ENCODE assay signal across 28 cellular contexts in genomic region chr10:114565066-114565465, GRCh38.
DNase-seq lines count a peak whose midpoint lies in the region; ATAC-seq and TF ChIP-seq lines count a peak whose summit lies in the region.
"Had no signal": no experiment of that assay in that cellular context is flagged by ENCODE, and none has a peak within 500 bp of the region (broad histone marks: within the 10 kb centered on the region; RNA-seq: fewer than 3 reads in every experiment).

No MANE protein-coding gene starts in this region.

- H3K4me1 ChIP-seq in IMR-90 (ENCODE audit: control insufficient read depth, insufficient read depth, low read length): no peaks in the 10 kb centered on the region
- no peaks in the 10 kb centered on the region for H3K4me1 ChIP-seq in OCI-LY7 (ENCODE audit: insufficient read depth, low read length, poor library complexity, severe bottlenecking)
- H3K4me1 ChIP-seq: Caco-2, HAP-1, lower lobe of right lung, spleen, upper lobe of left lung had no signal

- no peak overlapping the region for H4K8ac ChIP-seq in IMR-90 (ENCODE audit: low read depth in 2 of 2, low read length in 2 of 2)

- no peaks in the 10 kb centered on the region for H3K9me1 ChIP-seq in IMR-90 (ENCODE audit: insufficient read depth, low read length)

- no peaks in the 10 kb centered on the region for H3K79me2 ChIP-seq in OCI-LY7 (ENCODE audit: insufficient read depth, low read depth, low read length)
- H3K79me2 ChIP-seq: parathyroid adenoma had no signal

- no peak overlapping the region for H3K9ac ChIP-seq in IMR-90 (ENCODE audit: low read depth, low read length)
- H3K9ac ChIP-seq: parathyroid adenoma had no signal

- H4K20me1 ChIP-seq in IMR-90 (ENCODE audit: insufficient read depth, low read length) (no peaks in the 10 kb centered on the region), OCI-LY7 (ENCODE audit: insufficient read depth, low read length) (no peaks in the 10 kb centered on the region)

- BruUV-seq in IMR-90 (replicated peaks; lab: Mats Ljungman, UMichigan) (no TSS peak), OCI-LY7 (replicated peaks; lab: Mats Ljungman, UMichigan) (no TSS peak)

- H2AK5ac ChIP-seq in IMR-90 (ENCODE audit: low read depth, low read length): no peak overlapping the region

- H3K18ac ChIP-seq in IMR-90 (ENCODE audit: low read depth, low read length): no peak overlapping the region

- no peak overlapping the region for H3K23ac ChIP-seq in IMR-90 (ENCODE audit: low read depth, low read length)

- no peaks in the 10 kb centered on the region for H3K27me3 ChIP-seq in IMR-90 (ENCODE audit: control insufficient read depth, insufficient read depth, low read length)
- H3K27me3 ChIP-seq in brain microvascular endothelial cell (replicated peaks): no peaks in the 10 kb centered on the region
- H3K27me3 ChIP-seq: right atrium auricular region, spleen, upper lobe of left lung had no signal

- no peak overlapping the region for H2BK15ac ChIP-seq in IMR-90 (ENCODE audit: low read depth, low read length)

- in situ Hi-C loops in IMR-90 (cut with MboI; ENCODE audit: low sequenced_read_pairs): no loop called here
- in situ Hi-C loops in brain microvascular endothelial cell (cut with HindIII; ENCODE audit: low pct_ligation_motif_present, low sequenced_read_pairs): no loop called here

- H3K4me2 ChIP-seq in IMR-90 (ENCODE audit: low read depth, low read length) (no peak overlapping the region), OCI-LY7 (ENCODE audit: low read length) (no peak overlapping the region)

- no peaks in the 10 kb centered on the region for H3K79me1 ChIP-seq in IMR-90 (ENCODE audit: low read depth in 1 of 2, low read length in 2 of 2)

- no peak overlapping the region for H3K4ac ChIP-seq in IMR-90 (ENCODE audit: low read depth, low read length)

- no peak overlapping the region for H4K91ac ChIP-seq in IMR-90 (ENCODE audit: insufficient read depth, low read depth, low read length)

- DNase-seq in EH (ENCODE audit: low read depth): peak; percentile 64
- peak; percentile 77 for DNase-seq in IMR-90
- DNase-seq in brain microvascular endothelial cell: peak; percentile 43
- peak; percentile 51 for DNase-seq in myocyte (ENCODE audit: low read depth)
- DNase-seq in T1000 (lab: John Stamatoyannopoulos, UW): no peak
- DNase-seq in OCI-LY7 (ENCODE audit: low spot score): no peak
- DNase-seq: activated CD4-positive, alpha-beta T cell treated with anti-CD3 and anti-CD28 coated beads, Interleukin-2, amount 10 ng/mL, durations not matched to agents 24 days and 14 days; activated effector memory CD4-positive, alpha-beta T cell treated with anti-CD3 and anti-CD28 coated beads, Interleukin-2, amount 50 U/mL, for 16 hours; activated naive CD8-positive, alpha-beta T cell treated with anti-CD3 and anti-CD28 coated beads, Interleukin-2, amount 10 ng/mL, durations not matched to agents 7 days and 5 days; activated T-cell treated with anti-CD3 and anti-CD28 coated beads, Interleukin-2, amount 50 U/mL, for 1 hour; C1 segment of cervical spinal cord; Caco-2; head of caudate nucleus; Kasumi-1; kidney; lower lobe of right lung; mucosa of descending colon; NCI-H1048; NCI-H1694 treated with DMSO at 0.1 percent for 48 hours; NCI-H524; spleen; upper lobe of left lung had no signal

- no peak overlapping the region for H3K56ac ChIP-seq in IMR-90 (ENCODE audit: extremely low read depth, insufficient read depth, low read length)

- POLR2A ChIA-PET in IMR-90 (lab: Charles Lee; ENCODE audit: unreplicated experiment) (no interaction called here), OCI-LY7 (lab: Charles Lee) (no interaction called here)

- TF ChIP-seq CTCF in IMR-90 (conservative IDR thresholded peaks at IDR 0.05; ENCODE audit: low read depth, low read length): no peak
- TF ChIP-seq CTCF in brain microvascular endothelial cell (IDR thresholded peaks at IDR 0.05; ENCODE audit: low read depth, low read length, missing control alignments): no peak
- TF ChIP-seq CTCF in OCI-LY7 (conservative IDR thresholded peaks at IDR 0.05; ENCODE audit: low read length): no peak

- no peak overlapping the region for H3K14ac ChIP-seq in IMR-90 (replicated peaks; ENCODE audit: low read depth, low read length)

- no peak for TF ChIP-seq POLR2A in IMR-90 (IDR thresholded peaks at IDR 0.05; ENCODE audit: low read depth, low read length)

- no peak overlapping the region for H2BK20ac ChIP-seq in IMR-90 (ENCODE audit: low read depth, low read length)

- no peak for TF ChIP-seq RAD21 in IMR-90 (IDR thresholded peaks at IDR 0.05; ENCODE audit: low read length)

- ATAC-seq in IMR-90 (ENCODE audit: low read depth): peak; percentile 66
- ATAC-seq in HG02798 (IDR thresholded peaks at IDR 0.05; ENCODE audit: poor library complexity, unreplicated experiment): no peak
- ATAC-seq in HG02840 (IDR thresholded peaks at IDR 0.05; ENCODE audit: low FRiP score, unreplicated experiment): no peak
- ATAC-seq: lower lobe of right lung, mucosa of descending colon had no signal

- H2AK9ac ChIP-seq in IMR-90 (replicated peaks; ENCODE audit: low read depth, low read length, poor library complexity): no peak overlapping the region

- H3K9me3 ChIP-seq in IMR-90 (ENCODE audit: control insufficient read depth, insufficient read depth, low read length): no peaks in the 10 kb centered on the region
- no peaks in the 10 kb centered on the region for H3K9me3 ChIP-seq in OCI-LY7 (ENCODE audit: low read length)
- H3K9me3 ChIP-seq: Caco-2, HAP-1, lower lobe of right lung, mucosa of descending colon, right atrium auricular region, spleen, upper lobe of left lung had no signal

- dilution Hi-C loops in IMR-90 (cut with HindIII; ENCODE audit: low sequenced_read_pairs, unreplicated experiment): no loop called here

- intact Hi-C loops in IMR-90 (cut with micrococcal nuclease): no loop called here
- intact Hi-C loops in OCI-LY7 (cut with micrococcal nuclease; ENCODE audit: unreplicated experiment): no loop called here

- H2BK5ac ChIP-seq in IMR-90 (ENCODE audit: low read depth, low read length, poor library complexity, severe bottlenecking): no peak overlapping the region

- H3K4me3 ChIP-seq in IMR-90 (ENCODE audit: insufficient read depth, low read depth, low read length): no peak overlapping the region
- no peak overlapping the region for H3K4me3 ChIP-seq in brain microvascular endothelial cell (ENCODE audit: low read depth, low read length)
- no peak overlapping the region for H3K4me3 ChIP-seq in OCI-LY7 (ENCODE audit: low read depth, low read length, poor library complexity, severe bottlenecking)
- H3K4me3 ChIP-seq: HAP-1, lower lobe of right lung, mucosa of descending colon, right atrium auricular region, spleen, upper lobe of left lung had no signal

- no peak overlapping the region for H3K27ac ChIP-seq in IMR-90 (ENCODE audit: insufficient read depth, low read length)
- H3K27ac ChIP-seq in brain microvascular endothelial cell: no peak overlapping the region
- no peak overlapping the region for H3K27ac ChIP-seq in OCI-LY7 (ENCODE audit: low read depth, low read length, poor library complexity, severe bottlenecking)
- H3K27ac ChIP-seq: lower lobe of right lung, parathyroid adenoma, right atrium auricular region, RWPE1, spleen, upper lobe of left lung had no signal

- H3K36me3 ChIP-seq in IMR-90 (ENCODE audit: control insufficient read depth, insufficient read depth, low read length) (no peaks in the 10 kb centered on the region), brain microvascular endothelial cell (replicated peaks) (no peaks in the 10 kb centered on the region), OCI-LY7 (ENCODE audit: insufficient read depth, low read length) (no peaks in the 10 kb centered on the region)
- H3K36me3 ChIP-seq: HAP-1, lower lobe of right lung, spleen had no signal

- H2BK120ac ChIP-seq in IMR-90 (ENCODE audit: low read depth, low read length): no peak overlapping the region

- H4K5ac ChIP-seq in IMR-90 (ENCODE audit: low read depth, low read length): no peak overlapping the region

- no peak overlapping the region for H2AFZ ChIP-seq in IMR-90 (replicated peaks; ENCODE audit: low read length, poor library complexity)
- no peak overlapping the region for H2AFZ ChIP-seq in OCI-LY7 (ENCODE audit: low read length)
- H2AFZ ChIP-seq: parathyroid adenoma had no signal

- CTCF ChIA-PET in IMR-90 (lab: Yijun Ruan, JAX) (no interaction called here), OCI-LY7 (lab: Charles Lee; ENCODE audit: unreplicated experiment) (no interaction called here)

- no peaks in the 10 kb centered on the region for H3K9me2 ChIP-seq in OCI-LY7 (ENCODE audit: insufficient read depth, low read length)

TF ChIP-seq in IMR-90, 13 proteins besides CTCF, POLR2A, EP300 and RAD21:
- TF ChIP-seq RCOR1 (IDR thresholded peaks at IDR 0.05; ENCODE audit: insufficient replicate concordance, low read length) (no peak), FOS (IDR thresholded peaks at IDR 0.05; ENCODE audit: low read depth, low read length) (no peak), MAFK (IDR thresholded peaks at IDR 0.05; ENCODE audit: low read depth, low read length) (no peak), USF2 (IDR thresholded peaks at IDR 0.05; ENCODE audit: low read depth, low read length) (no peak), NFE2L2 (IDR thresholded peaks at IDR 0.05; ENCODE audit: low read depth, low read length) (no peak), RFX5 (IDR thresholded peaks at IDR 0.05; ENCODE audit: low read depth, low read length) (no peak), CHD1 (IDR thresholded peaks at IDR 0.05; ENCODE audit: low read depth, low read length) (no peak), MXI1 (IDR thresholded peaks at IDR 0.05; ENCODE audit: borderline replicate concordance, low read depth, low read length) (no peak), SMC3 (IDR thresholded peaks at IDR 0.05; ENCODE audit: low read depth, low read length) (no peak), MAZ (IDR thresholded peaks at IDR 0.05; ENCODE audit: borderline replicate concordance, low read depth, low read length) (no peak)
- TF ChIP-seq, protein P1, sequence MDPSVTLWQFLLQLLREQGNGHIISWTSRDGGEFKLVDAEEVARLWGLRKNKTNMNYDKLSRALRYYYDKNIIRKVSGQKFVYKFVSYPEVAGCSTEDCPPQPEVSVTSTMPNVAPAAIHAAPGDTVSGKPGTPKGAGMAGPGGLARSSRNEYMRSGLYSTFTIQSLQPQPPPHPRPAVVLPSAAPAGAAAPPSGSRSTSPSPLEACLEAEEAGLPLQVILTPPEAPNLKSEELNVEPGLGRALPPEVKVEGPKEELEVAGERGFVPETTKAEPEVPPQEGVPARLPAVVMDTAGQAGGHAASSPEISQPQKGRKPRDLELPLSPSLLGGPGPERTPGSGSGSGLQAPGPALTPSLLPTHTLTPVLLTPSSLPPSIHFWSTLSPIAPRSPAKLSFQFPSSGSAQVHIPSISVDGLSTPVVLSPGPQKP (IDR thresholded peaks at IDR 0.05; ENCODE audit: borderline replicate concordance, low read depth, low read length): no peak

Comparison
In these comparisons a context has a peak if more than half of its experiments do, and no peak if none do; other contexts are left out.
1. DNase-seq: peak in EH (single experiment), IMR-90 (single experiment), brain microvascular endothelial cell (single experiment) and myocyte (single experiment); none in T1000 (single experiment) and OCI-LY7 (single experiment).